ENCODE assay signal across 12 cellular contexts in genomic region chr3:39125837-39126500, GRCh38. TPM values are rescaled to one million over a fixed set of nuclear protein-coding genes. Genes with fewer than 3 reads are reported as not detected.
DNase-seq lines count a peak whose midpoint lies in the region; ATAC-seq, FAIRE-seq and TF ChIP-seq lines count a peak whose summit lies in the region.
"Had no signal": no experiment of that assay in that cellular context is flagged by ENCODE, and none has a peak within 500 bp of the region (broad histone marks: within the 10 kb centered on the region; RNA-seq: fewer than 3 reads in every experiment).

No MANE protein-coding gene starts in this region.

- peak overlapping the region; percentile 19 for H3K27ac Mint-ChIP-seq in activated naive CD4-positive, alpha-beta T cell treated with anti-CD3 and anti-CD28 coated beads, Interleukin-2, amount 50 U/mL, for 24 hours
- no peak overlapping the region for H3K27ac Mint-ChIP-seq in activated naive CD4-positive, alpha-beta T cell treated with anti-CD3 and anti-CD28 coated beads, Interleukin-2, amount 10 ng/mL, durations not matched to agents 7 days and 5 days
- H3K27ac Mint-ChIP-seq: T-helper 2 cell treated with Interferon-gamma antibody and Interleukin-4, amounts not matched to agents 5 μg/mL and 100 μg/mL, for 36 hours had no signal

- H3K27ac ChIP-seq in left lung (peak overlapping the region in 1 of 2 donors; percentile 46), upper lobe of right lung (peak overlapping the region; percentile 51)
- H3K27ac ChIP-seq: esophagus muscularis mucosa, psoas muscle had no signal

- no peak overlapping the region for H3K9ac ChIP-seq in adipocyte (ENCODE audit: low read length)

- no peaks in the 10 kb centered on the region for H3K36me3 Mint-ChIP-seq in activated naive CD4-positive, alpha-beta T cell treated with anti-CD3 and anti-CD28 coated beads, Interleukin-2, amount 50 U/mL, for 24 hours
- H3K36me3 Mint-ChIP-seq in activated naive CD4-positive, alpha-beta T cell treated with anti-CD3 and anti-CD28 coated beads, Interleukin-2, amount 10 ng/mL, durations not matched to agents 7 days and 5 days: no peaks in the 10 kb centered on the region

- no peak for TF ChIP-seq POLR2A in GM12892 (IDR thresholded peaks at IDR 0.05; ENCODE audit: low read depth, low read length)

- H3K4me1 ChIP-seq in adipocyte (ENCODE audit: control insufficient read depth, insufficient read depth, low read length): peaks cover 9% of the 10 kb centered on the region
- peaks cover 0 to 13% of the 10 kb centered on the region in 2 donors for H3K4me1 ChIP-seq in left lung
- peaks cover 4% of the 10 kb centered on the region for H3K4me1 ChIP-seq in upper lobe of right lung

- no peaks in the 10 kb centered on the region for H3K9me3 Mint-ChIP-seq in activated naive CD4-positive, alpha-beta T cell treated with anti-CD3 and anti-CD28 coated beads, Interleukin-2, amount 50 U/mL, for 24 hours
- H3K9me3 Mint-ChIP-seq in activated naive CD4-positive, alpha-beta T cell treated with anti-CD3 and anti-CD28 coated beads, Interleukin-2, amount 10 ng/mL, durations not matched to agents 7 days and 5 days: no peaks in the 10 kb centered on the region
- H3K9me3 Mint-ChIP-seq: T-helper 2 cell treated with Interferon-gamma antibody and Interleukin-4, amounts not matched to agents 5 μg/mL and 100 μg/mL, for 36 hours had no signal

- no peak for DNase-seq in activated naive CD4-positive, alpha-beta T cell treated with anti-CD3 and anti-CD28 coated beads, Interleukin-2, amount 10 ng/mL, durations not matched to agents 7 days and 5 days
- DNase-seq in adipocyte (ENCODE audit: low read depth) (peak; percentile 39), left lung (no peak), upper lobe of right lung (no peak), UCSD-AML1 (lab: John Stamatoyannopoulos, UW; ENCODE audit: unreplicated experiment) (no peak), GM12892 (ENCODE audit: insufficient read length) (no peak)
- DNase-seq: activated CD8-positive, alpha-beta memory T cell treated with anti-CD3 and anti-CD28 coated beads, Interleukin-2, amount 50 U/mL, for 48 hours; psoas muscle had no signal

- CTCF ChIA-PET in activated naive CD4-positive, alpha-beta T cell treated with anti-CD3 and anti-CD28 coated beads, Interleukin-2, amount 10 ng/mL, durations not matched to agents 7 days and 5 days (lab: Charles Lee): interaction anchor here (0.8 to 6.6 kb wide), 13 partner anchors 10 to 166 kb away, joined by 3 to 83 read pairs (median 5); no protein-coding TSS in a partner anchor

- FAIRE-seq in GM12892 (lab: Jason Lieb, UNC): no peak

- H3K4me3 Mint-ChIP-seq in activated naive CD4-positive, alpha-beta T cell treated with anti-CD3 and anti-CD28 coated beads, Interleukin-2, amount 50 U/mL, for 24 hours: no peak overlapping the region
- H3K4me3 Mint-ChIP-seq in activated naive CD4-positive, alpha-beta T cell treated with anti-CD3 and anti-CD28 coated beads, Interleukin-2, amount 10 ng/mL, durations not matched to agents 7 days and 5 days: no peak overlapping the region
- H3K4me3 Mint-ChIP-seq: T-helper 2 cell treated with Interferon-gamma antibody and Interleukin-4, amounts not matched to agents 5 μg/mL and 100 μg/mL, for 36 hours had no signal

- peaks cover 20% of the 10 kb centered on the region for H3K4me1 Mint-ChIP-seq in activated naive CD4-positive, alpha-beta T cell treated with anti-CD3 and anti-CD28 coated beads, Interleukin-2, amount 50 U/mL, for 24 hours
- H3K4me1 Mint-ChIP-seq in activated naive CD4-positive, alpha-beta T cell treated with anti-CD3 and anti-CD28 coated beads, Interleukin-2, amount 10 ng/mL, durations not matched to agents 7 days and 5 days: peaks cover 32% of the 10 kb centered on the region

- H3K36me3 ChIP-seq in adipocyte (ENCODE audit: control insufficient read depth, insufficient read depth, low read length, severe bottlenecking) (no peaks in the 10 kb centered on the region), left lung (no peaks in the 10 kb centered on the region), upper lobe of right lung (no peaks in the 10 kb centered on the region)

- no peaks in the 10 kb centered on the region for H3K27me3 Mint-ChIP-seq in activated naive CD4-positive, alpha-beta T cell treated with anti-CD3 and anti-CD28 coated beads, Interleukin-2, amount 50 U/mL, for 24 hours
- peaks cover 27% of the 10 kb centered on the region for H3K27me3 Mint-ChIP-seq in activated naive CD4-positive, alpha-beta T cell treated with anti-CD3 and anti-CD28 coated beads, Interleukin-2, amount 10 ng/mL, durations not matched to agents 7 days and 5 days

- no peaks in the 10 kb centered on the region for H3K27me3 ChIP-seq in adipocyte (replicated peaks; ENCODE audit: control insufficient read depth, insufficient read depth, low read length)
- no peaks in the 10 kb centered on the region for H3K27me3 ChIP-seq in left lung
- H3K27me3 ChIP-seq in upper lobe of right lung: no peaks in the 10 kb centered on the region
- H3K27me3 ChIP-seq: esophagus muscularis mucosa had no signal

- H3K9me3 ChIP-seq in adipocyte (ENCODE audit: control insufficient read depth, low read length) (no peaks in the 10 kb centered on the region), left lung (no peaks in the 10 kb centered on the region), upper lobe of right lung (no peaks in the 10 kb centered on the region)
- H3K9me3 ChIP-seq: esophagus muscularis mucosa, psoas muscle had no signal

- H3K4me3 ChIP-seq in adipocyte (ENCODE audit: low read length): no peak overlapping the region
- H3K4me3 ChIP-seq in left lung: no peak overlapping the region
- H3K4me3 ChIP-seq in upper lobe of right lung: no peak overlapping the region
- H3K4me3 ChIP-seq: esophagus muscularis mucosa, psoas muscle had no signal

- TF ChIP-seq CTCF in left lung (IDR thresholded peaks at IDR 0.05): no peak
- no peak for TF ChIP-seq CTCF in upper lobe of right lung (IDR thresholded peaks at IDR 0.05)

- ATAC-seq in left lung (peak; percentile 88), upper lobe of right lung (peak; percentile 56), HG02759 (IDR thresholded peaks at IDR 0.05; ENCODE audit: unreplicated experiment) (no peak)

- intact Hi-C loops in left lung (cut with DNase I): loop anchor here in 1 of 2 donors (5.0 kb wide), 1 partner anchor 166 kb away; no protein-coding TSS in a partner anchor
- intact Hi-C loops in upper lobe of right lung (cut with DNase I): loop anchor here (10.0 kb wide), 1 partner anchor 159 kb away; the partner anchor contains the start of gene CX3CR1

RNA-seq across cellular contexts. Expression of gene TTC21A, which starts 18.5 kb away (rescaled TPM):
- 10 to 100 TPM in 1 of 2 donors, 1 to 10 TPM in 1; 7.1 to 10.6 TPM for total RNA-seq in left lung
- total RNA-seq in upper lobe of right lung: 11.6 TPM
- polyA plus RNA-seq in GM12892 (2012; ENCODE audit: missing spikeins): 3.8 TPM

RNA-seq across cellular contexts. Expression of gene GORASP1, which starts 18.5 kb away (rescaled TPM):
- total RNA-seq in left lung (10 to 100 TPM; 62.5 to 63.2 TPM), upper lobe of right lung (86.9 TPM)
- polyA plus RNA-seq in GM12892 (2012; ENCODE audit: missing spikeins): 24.0 TPM

RNA-seq across cellular contexts. Expression of gene CSRNP1, which starts 27.4 kb away (rescaled TPM):
- total RNA-seq in left lung: 10 to 100 TPM; 24.1 to 33.7 TPM
- 89.3 TPM for total RNA-seq in upper lobe of right lung
- polyA plus RNA-seq in GM12892 (2012; ENCODE audit: missing spikeins): 14.0 TPM
